In genomic region chr20:51545515-51545914, GRCh38 we compare ENCODE assay signal across 31 cellular contexts. TPM values are rescaled to one million over a fixed set of nuclear protein-coding genes. Genes with fewer than 3 reads are reported as not detected.
"Had no signal": no experiment of that assay in that cellular context is flagged by ENCODE, and none has a peak within 500 bp of the region (broad histone marks: within the 10 kb centered on the region; RNA-seq: fewer than 3 reads in every experiment).

No MANE protein-coding gene starts in this region.

- H3K27ac Mint-ChIP-seq: activated CD4-positive, alpha-beta memory T cell treated with anti-CD3 and anti-CD28 coated beads for 36 hours; activated CD4-positive, alpha-beta T cell treated with anti-CD3 and anti-CD28 coated beads for 36 hours; activated CD4-positive, alpha-beta T cell treated with anti-CD3 and anti-CD28 coated beads, Interleukin-2, amount 10 ng/mL, durations not matched to agents 24 days and 14 days; activated CD8-positive, alpha-beta memory T cell treated with anti-CD3 and anti-CD28 coated beads, Interleukin-2, amount 10 ng/mL, durations not matched to agents 7 days and 5 days; activated CD8-positive, alpha-beta T cell treated with anti-CD3 and anti-CD28 coated beads, Interleukin-2, amount 10 ng/mL, durations not matched to agents 7 days and 5 days; activated naive CD4-positive, alpha-beta T cell treated with anti-CD3 and anti-CD28 coated beads, Interleukin-2, amount 10 ng/mL, durations not matched to agents 7 days and 5 days; activated naive CD8-positive, alpha-beta T cell; activated T-helper 1 cell treated with anti-CD3 and anti-CD28 coated beads, Interleukin-12 subunit alpha, Interleukin-12 subunit beta, Interleukin-2, Interleukin-4 antibody, amounts not matched to agents 30 ng/mL and 10 ng/mL and 1 ng/mL, durations not matched to agents 14 hours and 24 hours and 36 hours; activated T-helper 2 cell treated with anti-CD3 and anti-CD28 coated beads, Interferon-gamma antibody, Interleukin-2, Interleukin-4, amounts not matched to agents 10 μg/mL and 5 μg/mL and 100 μg/mL, durations not matched to agents 14 hours and 24 hours and 36 hours; dendritic cell treated with granulocyte-macrophage colony-stimulating factor and Interleukin-4, amounts not matched to agents 40 ng/mL and 50 ng/mL, for 4 days; effector memory CD8-positive, alpha-beta T cell; T-helper 17 cell had no signal

- H3K4me3 Mint-ChIP-seq: activated CD4-positive, alpha-beta memory T cell treated with anti-CD3 and anti-CD28 coated beads for 36 hours; activated CD4-positive, alpha-beta T cell treated with anti-CD3 and anti-CD28 coated beads for 36 hours; activated CD4-positive, alpha-beta T cell treated with anti-CD3 and anti-CD28 coated beads, Interleukin-2, amount 10 ng/mL, durations not matched to agents 24 days and 14 days; activated CD8-positive, alpha-beta memory T cell treated with anti-CD3 and anti-CD28 coated beads, Interleukin-2, amount 10 ng/mL, durations not matched to agents 7 days and 5 days; activated CD8-positive, alpha-beta T cell treated with anti-CD3 and anti-CD28 coated beads, Interleukin-2, amount 10 ng/mL, durations not matched to agents 7 days and 5 days; activated naive CD4-positive, alpha-beta T cell treated with anti-CD3 and anti-CD28 coated beads, Interleukin-2, amount 10 ng/mL, durations not matched to agents 7 days and 5 days; activated naive CD8-positive, alpha-beta T cell; activated T-helper 1 cell treated with anti-CD3 and anti-CD28 coated beads, Interleukin-12 subunit alpha, Interleukin-12 subunit beta, Interleukin-2, Interleukin-4 antibody, amounts not matched to agents 30 ng/mL and 10 ng/mL and 1 ng/mL, durations not matched to agents 14 hours and 24 hours and 36 hours; central memory CD8-positive, alpha-beta T cell; dendritic cell treated with granulocyte-macrophage colony-stimulating factor and Interleukin-4, amounts not matched to agents 40 ng/mL and 50 ng/mL, for 4 days; effector memory CD8-positive, alpha-beta T cell; T-helper 17 cell had no signal

- H3K9me3 Mint-ChIP-seq: activated CD4-positive, alpha-beta memory T cell treated with anti-CD3 and anti-CD28 coated beads for 36 hours; activated naive CD4-positive, alpha-beta T cell treated with anti-CD3 and anti-CD28 coated beads, Interleukin-2, amount 10 ng/mL, durations not matched to agents 7 days and 5 days; activated T-helper 1 cell treated with anti-CD3 and anti-CD28 coated beads, Interleukin-12 subunit alpha, Interleukin-12 subunit beta, Interleukin-2, Interleukin-4 antibody, amounts not matched to agents 30 ng/mL and 10 ng/mL and 1 ng/mL, durations not matched to agents 14 hours and 24 hours and 36 hours; activated T-helper 2 cell treated with anti-CD3 and anti-CD28 coated beads, Interferon-gamma antibody, Interleukin-2, Interleukin-4, amounts not matched to agents 10 μg/mL and 5 μg/mL and 100 μg/mL, durations not matched to agents 14 hours and 24 hours and 36 hours; central memory CD8-positive, alpha-beta T cell; dendritic cell treated with granulocyte-macrophage colony-stimulating factor and Interleukin-4, amounts not matched to agents 40 ng/mL and 50 ng/mL, for 4 days; effector memory CD8-positive, alpha-beta T cell had no signal

- DNase-seq: activated CD4-positive, alpha-beta memory T cell treated with anti-CD3 and anti-CD28 coated beads for 36 hours; activated CD4-positive, alpha-beta T cell treated with anti-CD3 and anti-CD28 coated beads for 36 hours; activated CD4-positive, alpha-beta T cell treated with anti-CD3 and anti-CD28 coated beads, Interleukin-2, amount 10 ng/mL, durations not matched to agents 24 days and 14 days; activated CD4-positive, CD25-positive, alpha-beta regulatory T cell; activated CD4-positive, CD25-positive, alpha-beta regulatory T cell treated with anti-CD3 and anti-CD28 coated beads, Interleukin-2, amount 50 U/mL, for 72 hours; activated CD8-positive, alpha-beta memory T cell treated with anti-CD3 and anti-CD28 coated beads, Interleukin-2, amount 10 ng/mL, durations not matched to agents 7 days and 5 days; activated CD8-positive, alpha-beta memory T cell treated with anti-CD3 and anti-CD28 coated beads, Interleukin-2, amount 50 U/mL, for 4 hours; activated CD8-positive, alpha-beta T cell treated with anti-CD3 and anti-CD28 coated beads, Interleukin-2, amount 10 ng/mL, durations not matched to agents 7 days and 5 days; activated effector memory CD4-positive, alpha-beta T cell treated with anti-CD3 and anti-CD28 coated beads, Interleukin-2, amount 50 U/mL, for 16 hours; activated naive CD4-positive, alpha-beta T cell treated with anti-CD3 and anti-CD28 coated beads, Interleukin-2, amount 10 ng/mL, durations not matched to agents 7 days and 5 days; activated T-cell treated with anti-CD3 and anti-CD28 coated beads, Interleukin-2, amount 50 U/mL, for 1 hour; activated T-cell treated with anti-CD3 and anti-CD28 coated beads, Interleukin-2, amount 50 U/mL, for 48 hours; amniotic stem cell; anterior cingulate cortex; brain microvascular endothelial cell; dorsolateral prefrontal cortex; effector memory CD8-positive, alpha-beta T cell; foreskin fibroblast; head of caudate nucleus; T-helper 1 cell; T-helper 17 cell had no signal

- H3K4me3 ChIP-seq: coronary artery, dorsolateral prefrontal cortex had no signal

- H3K36me3 ChIP-seq: brain microvascular endothelial cell had no signal

- H3K27me3 Mint-ChIP-seq: activated naive CD8-positive, alpha-beta T cell; central memory CD8-positive, alpha-beta T cell; effector memory CD8-positive, alpha-beta T cell had no signal

- H3K27me3 ChIP-seq: brain microvascular endothelial cell had no signal

- ATAC-seq: activated CD4-positive, alpha-beta T cell treated with anti-CD3 and anti-CD28 coated beads for 36 hours; activated CD8-positive, alpha-beta memory T cell treated with anti-CD3 and anti-CD28 coated beads, Interleukin-2, amount 10 ng/mL, durations not matched to agents 7 days and 5 days; activated CD8-positive, alpha-beta T cell treated with anti-CD3 and anti-CD28 coated beads, Interleukin-2, amount 10 ng/mL, durations not matched to agents 7 days and 5 days; effector memory CD8-positive, alpha-beta T cell; esophagus mucosa; T-helper 17 cell had no signal

- FAIRE-seq: astrocyte, bronchial epithelial cell, frontal cortex had no signal

- H3K27ac ChIP-seq: brain microvascular endothelial cell, coronary artery, dorsolateral prefrontal cortex had no signal

RNA-seq across cellular contexts. Expression of gene NFATC2, which starts 3.0 kb away (rescaled TPM):
- total RNA-seq: bronchial epithelial cell had no signal
